In genomic region chr19:35126624-35126959, GRCh38 we compare ENCODE assay signal across 2 cellular contexts.
TF ChIP-seq lines count a peak whose summit lies in the region.

No MANE protein-coding gene starts in this region.

TF ChIP-seq in H1, 55 proteins besides CTCF, POLR2A, EP300 and RAD21 (continues in another document):
- TF ChIP-seq SRF (IDR thresholded peaks at IDR 0.05; ENCODE audit: low read depth, low read length), result no peak
- TF ChIP-seq CHD1 (IDR thresholded peaks at IDR 0.05; ENCODE audit: low read depth, low read length), result no peak
- no peak for TF ChIP-seq BACH1 (IDR thresholded peaks at IDR 0.05; ENCODE audit: low read length)
- TF ChIP-seq SIX5 (IDR thresholded peaks at IDR 0.05; ENCODE audit: low read depth, low read length), result no peak
- TF ChIP-seq RNF2 (IDR thresholded peaks at IDR 0.05; ENCODE audit: borderline replicate concordance, low read depth, low read length, missing control alignments, poor library complexity, severe bottlenecking), result no peak
- no peak for TF ChIP-seq POLR2AphosphoS5 (IDR thresholded peaks at IDR 0.05; ENCODE audit: low read depth, low read length)
- TF ChIP-seq, protein P1, sequence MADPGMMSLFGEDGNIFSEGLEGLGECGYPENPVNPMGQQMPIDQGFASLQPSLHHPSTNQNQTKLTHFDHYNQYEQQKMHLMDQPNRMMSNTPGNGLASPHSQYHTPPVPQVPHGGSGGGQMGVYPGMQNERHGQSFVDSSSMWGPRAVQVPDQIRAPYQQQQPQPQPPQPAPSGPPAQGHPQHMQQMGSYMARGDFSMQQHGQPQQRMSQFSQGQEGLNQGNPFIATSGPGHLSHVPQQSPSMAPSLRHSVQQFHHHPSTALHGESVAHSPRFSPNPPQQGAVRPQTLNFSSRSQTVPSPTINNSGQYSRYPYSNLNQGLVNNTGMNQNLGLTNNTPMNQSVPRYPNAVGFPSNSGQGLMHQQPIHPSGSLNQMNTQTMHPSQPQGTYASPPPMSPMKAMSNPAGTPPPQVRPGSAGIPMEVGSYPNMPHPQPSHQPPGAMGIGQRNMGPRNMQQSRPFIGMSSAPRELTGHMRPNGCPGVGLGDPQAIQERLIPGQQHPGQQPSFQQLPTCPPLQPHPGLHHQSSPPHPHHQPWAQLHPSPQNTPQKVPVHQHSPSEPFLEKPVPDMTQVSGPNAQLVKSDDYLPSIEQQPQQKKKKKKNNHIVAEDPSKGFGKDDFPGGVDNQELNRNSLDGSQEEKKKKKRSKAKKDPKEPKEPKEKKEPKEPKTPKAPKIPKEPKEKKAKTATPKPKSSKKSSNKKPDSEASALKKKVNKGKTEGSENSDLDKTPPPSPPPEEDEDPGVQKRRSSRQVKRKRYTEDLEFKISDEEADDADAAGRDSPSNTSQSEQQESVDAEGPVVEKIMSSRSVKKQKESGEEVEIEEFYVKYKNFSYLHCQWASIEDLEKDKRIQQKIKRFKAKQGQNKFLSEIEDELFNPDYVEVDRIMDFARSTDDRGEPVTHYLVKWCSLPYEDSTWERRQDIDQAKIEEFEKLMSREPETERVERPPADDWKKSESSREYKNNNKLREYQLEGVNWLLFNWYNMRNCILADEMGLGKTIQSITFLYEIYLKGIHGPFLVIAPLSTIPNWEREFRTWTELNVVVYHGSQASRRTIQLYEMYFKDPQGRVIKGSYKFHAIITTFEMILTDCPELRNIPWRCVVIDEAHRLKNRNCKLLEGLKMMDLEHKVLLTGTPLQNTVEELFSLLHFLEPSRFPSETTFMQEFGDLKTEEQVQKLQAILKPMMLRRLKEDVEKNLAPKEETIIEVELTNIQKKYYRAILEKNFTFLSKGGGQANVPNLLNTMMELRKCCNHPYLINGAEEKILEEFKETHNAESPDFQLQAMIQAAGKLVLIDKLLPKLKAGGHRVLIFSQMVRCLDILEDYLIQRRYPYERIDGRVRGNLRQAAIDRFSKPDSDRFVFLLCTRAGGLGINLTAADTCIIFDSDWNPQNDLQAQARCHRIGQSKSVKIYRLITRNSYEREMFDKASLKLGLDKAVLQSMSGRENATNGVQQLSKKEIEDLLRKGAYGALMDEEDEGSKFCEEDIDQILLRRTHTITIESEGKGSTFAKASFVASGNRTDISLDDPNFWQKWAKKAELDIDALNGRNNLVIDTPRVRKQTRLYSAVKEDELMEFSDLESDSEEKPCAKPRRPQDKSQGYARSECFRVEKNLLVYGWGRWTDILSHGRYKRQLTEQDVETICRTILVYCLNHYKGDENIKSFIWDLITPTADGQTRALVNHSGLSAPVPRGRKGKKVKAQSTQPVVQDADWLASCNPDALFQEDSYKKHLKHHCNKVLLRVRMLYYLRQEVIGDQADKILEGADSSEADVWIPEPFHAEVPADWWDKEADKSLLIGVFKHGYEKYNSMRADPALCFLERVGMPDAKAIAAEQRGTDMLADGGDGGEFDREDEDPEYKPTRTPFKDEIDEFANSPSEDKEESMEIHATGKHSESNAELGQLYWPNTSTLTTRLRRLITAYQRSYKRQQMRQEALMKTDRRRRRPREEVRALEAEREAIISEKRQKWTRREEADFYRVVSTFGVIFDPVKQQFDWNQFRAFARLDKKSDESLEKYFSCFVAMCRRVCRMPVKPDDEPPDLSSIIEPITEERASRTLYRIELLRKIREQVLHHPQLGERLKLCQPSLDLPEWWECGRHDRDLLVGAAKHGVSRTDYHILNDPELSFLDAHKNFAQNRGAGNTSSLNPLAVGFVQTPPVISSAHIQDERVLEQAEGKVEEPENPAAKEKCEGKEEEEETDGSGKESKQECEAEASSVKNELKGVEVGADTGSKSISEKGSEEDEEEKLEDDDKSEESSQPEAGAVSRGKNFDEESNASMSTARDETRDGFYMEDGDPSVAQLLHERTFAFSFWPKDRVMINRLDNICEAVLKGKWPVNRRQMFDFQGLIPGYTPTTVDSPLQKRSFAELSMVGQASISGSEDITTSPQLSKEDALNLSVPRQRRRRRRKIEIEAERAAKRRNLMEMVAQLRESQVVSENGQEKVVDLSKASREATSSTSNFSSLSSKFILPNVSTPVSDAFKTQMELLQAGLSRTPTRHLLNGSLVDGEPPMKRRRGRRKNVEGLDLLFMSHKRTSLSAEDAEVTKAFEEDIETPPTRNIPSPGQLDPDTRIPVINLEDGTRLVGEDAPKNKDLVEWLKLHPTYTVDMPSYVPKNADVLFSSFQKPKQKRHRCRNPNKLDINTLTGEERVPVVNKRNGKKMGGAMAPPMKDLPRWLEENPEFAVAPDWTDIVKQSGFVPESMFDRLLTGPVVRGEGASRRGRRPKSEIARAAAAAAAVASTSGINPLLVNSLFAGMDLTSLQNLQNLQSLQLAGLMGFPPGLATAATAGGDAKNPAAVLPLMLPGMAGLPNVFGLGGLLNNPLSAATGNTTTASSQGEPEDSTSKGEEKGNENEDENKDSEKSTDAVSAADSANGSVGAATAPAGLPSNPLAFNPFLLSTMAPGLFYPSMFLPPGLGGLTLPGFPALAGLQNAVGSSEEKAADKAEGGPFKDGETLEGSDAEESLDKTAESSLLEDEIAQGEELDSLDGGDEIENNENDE (IDR thresholded peaks at IDR 0.05; ENCODE audit: insufficient replicate concordance, low read length), result no peak
- TF ChIP-seq KDM4A (IDR thresholded peaks at IDR 0.05; ENCODE audit: low read depth, low read length, severe bottlenecking), result no peak
- TF ChIP-seq POU5F1 (IDR thresholded peaks at IDR 0.05; ENCODE audit: low read depth, low read length), result no peak
- no peak for TF ChIP-seq ASH2L (IDR thresholded peaks at IDR 0.05; ENCODE audit: low read length)
- no peak for TF ChIP-seq NRF1 (IDR thresholded peaks at IDR 0.05; ENCODE audit: low read depth, low read length)
- TF ChIP-seq SIRT6 (IDR thresholded peaks at IDR 0.05; ENCODE audit: low read length), result no peak
- TF ChIP-seq USF2 (IDR thresholded peaks at IDR 0.05; ENCODE audit: low read length), result no peak
- TF ChIP-seq BCL11A (IDR thresholded peaks at IDR 0.05; ENCODE audit: low read depth in 2 of 2, low read length in 2 of 2), result no peak
- no peak for TF ChIP-seq SP1 (IDR thresholded peaks at IDR 0.05; ENCODE audit: low read depth, low read length)
- no peak for TF ChIP-seq JUND (IDR thresholded peaks at IDR 0.05; ENCODE audit: low read length)
- TF ChIP-seq SAP30 (IDR thresholded peaks at IDR 0.05; ENCODE audit: insufficient read depth, insufficient replicate concordance, low read length), result no peak
- no peak for TF ChIP-seq YY1 (IDR thresholded peaks at IDR 0.05; ENCODE audit: low read depth, low read length)

TF ChIP-seq in GM12891, 5 proteins besides CTCF, POLR2A, EP300 and RAD21:
- TF ChIP-seq SPI1 (IDR thresholded peaks at IDR 0.05; ENCODE audit: low read depth, low read length) (no peak), TAF1 (IDR thresholded peaks at IDR 0.05; ENCODE audit: low read depth, low read length) (no peak), PAX5 (IDR thresholded peaks at IDR 0.05; ENCODE audit: insufficient read depth, low read length, severe bottlenecking) (no peak), POU2F2 (IDR thresholded peaks at IDR 0.05; ENCODE audit: low read depth, low read length) (no peak), POLR2AphosphoS5 (IDR thresholded peaks at IDR 0.05; ENCODE audit: low read depth, low read length) (no peak)
